In genomic region chr1:198776602-198777029, GRCh38 we compare ENCODE assay signal across 8 cellular contexts.
A peak's percentile ranks its signal among the peaks of the same experiment; 100 is the strongest.
DNase-seq lines count a peak whose midpoint lies in the region; ATAC-seq and TF ChIP-seq lines count a peak whose summit lies in the region.

No MANE protein-coding gene starts in this region.

- 48% methylated on average over 4 of the region's 4 CpGs for WGBS in right lobe of liver (ENCODE audit: insufficient coverage, low coverage, low lambda C conversion rate, missing lambda C conversion rate)
- WGBS in ovary, 3 donors: 73 to 89% (median 85%) methylated on average over 4 of the region's 4 CpGs

- in situ Hi-C loops in astrocyte of the cerebellum (cut with HindIII; ENCODE audit: low sequenced_read_pairs): no loop called here

- H3K36me3 ChIP-seq in right lobe of liver (no peaks in the 10 kb centered on the region), ovary (no peaks in the 10 kb centered on the region)

- intact Hi-C loops in right lobe of liver (cut with DNase I): no loop called here
- intact Hi-C loops in ovary (cut with DNase I): no loop called here

- TF ChIP-seq EP300 in ovary (IDR thresholded peaks at IDR 0.05): no peak

- H3K27me3 ChIP-seq in right lobe of liver (no peaks in the 10 kb centered on the region), ovary (no peaks in the 10 kb centered on the region)

- peak; percentile 75 to 93 (median 91) for ATAC-seq in right lobe of liver

- DNase-seq in 8988T (peak; percentile 3), HT-29 (ENCODE audit: low spot score) (peak; percentile 41), astrocyte of the cerebellum (ENCODE audit: low read depth) (peak; percentile 89), right lobe of liver (peak in 2 of 3 donors; percentile 37 to 62), NCI-H2171 (lab: John Stamatoyannopoulos, UW) (no peak), ovary (no peak), COLO829 (ENCODE audit: low spot score) (no peak)
- no peak for DNase-seq in stimulated activated CD4-positive, alpha-beta T cell treated with anti-CD3 and anti-CD28 coated beads, Interleukin-4, amount 100 ng/mL, for 4 hours

- TF ChIP-seq POLR2A in right lobe of liver (IDR thresholded peaks at IDR 0.05) (no peak), ovary (IDR thresholded peaks at IDR 0.05) (no peak)

- no peak overlapping the region for H3K4me3 ChIP-seq in astrocyte of the cerebellum (ENCODE audit: low read depth, low read length)
- no peak overlapping the region for H3K4me3 ChIP-seq in right lobe of liver
- H3K4me3 ChIP-seq in ovary: no peak overlapping the region

- TF ChIP-seq CTCF in astrocyte of the cerebellum (IDR thresholded peaks at IDR 0.05; ENCODE audit: low read depth, low read length, missing control alignments) (no peak), right lobe of liver (IDR thresholded peaks at IDR 0.05) (no peak), ovary (IDR thresholded peaks at IDR 0.05) (no peak)

- H3K27ac ChIP-seq in right lobe of liver (peak overlapping the region in 1 of 3 donors; percentile 9), ovary (no peak overlapping the region)

- H3K9me3 ChIP-seq in right lobe of liver (no peaks in the 10 kb centered on the region), ovary (no peaks in the 10 kb centered on the region)

- H3K4me1 ChIP-seq in right lobe of liver (no peaks in the 10 kb centered on the region), ovary (ENCODE audit: insufficient read depth) (no peaks in the 10 kb centered on the region)

Comparison
In these comparisons a context has a peak if more than half of its experiments do, and no peak if none do; other contexts are left out.
1. DNase-seq: peak in 8988T (single experiment), HT-29 (single experiment), astrocyte of the cerebellum (single experiment) and right lobe of liver (2 of 3); none in stimulated activated CD4-positive, alpha-beta T cell treated with anti-CD3 and anti-CD28 coated beads, Interleukin-4, amount 100 ng/mL, for 4 hours (0 of 2), NCI-H2171 (single experiment), ovary (0 of 5) and COLO829 (single experiment).